14 cellular contexts compared by ENCODE assay signal in genomic region chr10:130877131-130877530, GRCh38.
DNase-seq lines count a peak whose midpoint lies in the region; TF ChIP-seq lines count a peak whose summit lies in the region.
"Had no signal": no experiment of that assay in that cellular context is flagged by ENCODE, and none has a peak within 500 bp of the region (broad histone marks: within the 10 kb centered on the region; RNA-seq: fewer than 3 reads in every experiment).

No MANE protein-coding gene starts in this region.

- H3K36me3 ChIP-seq in A673 (ENCODE audit: insufficient read depth, low read length, poor library complexity, severe bottlenecking): no peaks in the 10 kb centered on the region
- no peaks in the 10 kb centered on the region for H3K36me3 ChIP-seq in sigmoid colon
- H3K36me3 ChIP-seq in MM.1S (replicated peaks; ENCODE audit: insufficient read depth, low read length): no peaks in the 10 kb centered on the region
- H3K36me3 ChIP-seq: HAP-1 had no signal

- WGBS in sigmoid colon, 2 donors: 59 to 74% methylated on average over 3 of the region's 3 CpGs

- DNase-seq in A673 (ENCODE audit: low spot score): peak; percentile 4
- DNase-seq in G401 (ENCODE audit: low spot score): peak; percentile 86
- DNase-seq in left kidney (ENCODE audit: low read depth, low spot score): peak; percentile 75
- peak; percentile 11 for DNase-seq in sigmoid colon
- no peak for DNase-seq in SKM-1 treated with dmso at 0.1 percent for 144 hours (lab: John Stamatoyannopoulos, UW; ENCODE audit: unreplicated experiment)
- no peak for DNase-seq in MM.1S
- DNase-seq: AML-193; CD4-positive, alpha-beta memory T cell; DMS153; DND-41; EL; GM23248 had no signal

- TF ChIP-seq POLR2A in sigmoid colon (IDR thresholded peaks at IDR 0.05): no peak

- H3K79me2 ChIP-seq in MM.1S (ENCODE audit: low read length): no peaks in the 10 kb centered on the region

- H3K9me3 ChIP-seq in A673 (ENCODE audit: low read depth, low read length, poor library complexity, severe bottlenecking) (no peaks in the 10 kb centered on the region), sigmoid colon (no peaks in the 10 kb centered on the region), MM.1S (replicated peaks; ENCODE audit: insufficient read depth, low read length) (no peaks in the 10 kb centered on the region)
- H3K9me3 ChIP-seq: HAP-1 had no signal

- BruUV-seq in A673 (replicated peaks; lab: Mats Ljungman, UMichigan): no TSS peak

- POLR2A ChIA-PET in A673 (lab: Charles Lee; ENCODE audit: low non-redundant PET): no interaction called here

- TF ChIP-seq EP300 in sigmoid colon (IDR thresholded peaks at IDR 0.05): no peak

- no peak overlapping the region for H3K4me2 ChIP-seq in MM.1S (ENCODE audit: low read depth, low read length)

- H3K27ac ChIP-seq in A673 (ENCODE audit: low read depth, low read length, poor library complexity, severe bottlenecking): no peak overlapping the region
- no peak overlapping the region for H3K27ac ChIP-seq in sigmoid colon
- H3K27ac ChIP-seq in MM.1S (ENCODE audit: low read length): no peak overlapping the region
- H3K27ac ChIP-seq: C4-2B, GM23248 had no signal

- in situ Hi-C loops in G401 (cut with HindIII; ENCODE audit: low sequenced_read_pairs): no loop called here

- H3K9ac ChIP-seq in MM.1S (ENCODE audit: low read length): no peak overlapping the region
- H3K9ac ChIP-seq: GM23248 had no signal

- H3K4me1 ChIP-seq in A673 (ENCODE audit: insufficient read depth, low read length, poor library complexity, severe bottlenecking): no peaks in the 10 kb centered on the region
- H3K4me1 ChIP-seq in sigmoid colon: no peaks in the 10 kb centered on the region
- no peaks in the 10 kb centered on the region for H3K4me1 ChIP-seq in MM.1S (ENCODE audit: low read length)
- H3K4me1 ChIP-seq: HAP-1 had no signal

- intact Hi-C loops in A673 (cut with micrococcal nuclease; ENCODE audit: unreplicated experiment) (no loop called here), sigmoid colon (cut with DNase I) (no loop called here)

- no peak overlapping the region for H2AFZ ChIP-seq in MM.1S (ENCODE audit: low read length)
- H2AFZ ChIP-seq: GM23248 had no signal

- TF ChIP-seq CTCF in A673 (conservative IDR thresholded peaks at IDR 0.05; ENCODE audit: low read depth, low read length): no peak
- no peak for TF ChIP-seq CTCF in sigmoid colon (IDR thresholded peaks at IDR 0.05)
- TF ChIP-seq CTCF in MM.1S (IDR thresholded peaks at IDR 0.05; ENCODE audit: low read length): no peak

- H3K27me3 ChIP-seq in A673 (replicated peaks; ENCODE audit: insufficient read depth, low read depth, low read length, poor library complexity) (no peaks in the 10 kb centered on the region), sigmoid colon (no peaks in the 10 kb centered on the region), MM.1S (replicated peaks; ENCODE audit: insufficient read depth, low read length) (no peaks in the 10 kb centered on the region)

- no peaks in the 10 kb centered on the region for H3F3A ChIP-seq in MM.1S (ENCODE audit: insufficient read depth, low read length)

- no peaks in the 10 kb centered on the region for H3K9me2 ChIP-seq in MM.1S (replicated peaks; ENCODE audit: insufficient read depth, low read length)

- CTCF ChIA-PET in A673 (lab: Charles Lee): no interaction called here

- no peaks in the 10 kb centered on the region for H4K20me1 ChIP-seq in MM.1S (ENCODE audit: insufficient read depth, low read length)

- H3K4me3 ChIP-seq in A673 (ENCODE audit: low read depth, low read length, poor library complexity, severe bottlenecking): no peak overlapping the region
- no peak overlapping the region for H3K4me3 ChIP-seq in sigmoid colon
- no peak overlapping the region for H3K4me3 ChIP-seq in MM.1S (ENCODE audit: low read length)
- H3K4me3 ChIP-seq: GM23248, HAP-1 had no signal

Comparison
In these comparisons a context has a peak if more than half of its experiments do, and no peak if none do; other contexts are left out.
1. DNase-seq: peak in A673 (single experiment), G401 (single experiment), left kidney (single experiment) and sigmoid colon (single experiment); none in SKM-1 treated with dmso at 0.1 percent for 144 hours (single experiment) and MM.1S (single experiment).